In genomic region chr18:77353349-77353748, GRCh38 we compare ENCODE assay signal across 8 cellular contexts.
DNase-seq lines count a peak whose midpoint lies in the region; ATAC-seq, FAIRE-seq and TF ChIP-seq lines count a peak whose summit lies in the region.
"Not testable (repeated sequence)": the region's sequence is repeated elsewhere in the genome, so short reads cannot be mapped to it uniquely, and the experiment has no call there.

No MANE protein-coding gene starts in this region.

- H3K79me1 ChIP-seq in H1 (ENCODE audit: low read depth, low read length), result not testable (repeated sequence)

- not testable (repeated sequence) for H4K8ac ChIP-seq in H1 (ENCODE audit: extremely low read depth, insufficient read depth, low read length)

- not testable (repeated sequence) for H4K5ac ChIP-seq in H1 (ENCODE audit: insufficient read length, low read depth, low read length)

- ATAC-seq in DND-41 (ENCODE audit: insufficient read depth, low read depth), result not testable (repeated sequence)

- H2BK20ac ChIP-seq in H1 (ENCODE audit: low read length), result not testable (repeated sequence)

- H3K18ac ChIP-seq in H1 (ENCODE audit: extremely low read depth, low read length), result not testable (repeated sequence)

- H3K56ac ChIP-seq in H1 (replicated peaks; ENCODE audit: insufficient read length, low read depth, low read length), result not testable (repeated sequence)

- H4K20me1 ChIP-seq in DND-41 (ENCODE audit: insufficient read depth, low read length); H1 (replicated peaks in 1 of 2; ENCODE audit: control insufficient read depth in 1 of 2, insufficient read depth in 2 of 2, low read length in 2 of 2): not testable (repeated sequence)

- not testable (repeated sequence) for H3K4ac ChIP-seq in H1 (replicated peaks; ENCODE audit: insufficient read length, low read depth, low read length)

- peak; percentile 15 for DNase-seq in DND-41
- DNase-seq in HT-29 (ENCODE audit: low spot score), result peak; percentile 3
- DNase-seq in NCI-H146 (lab: John Stamatoyannopoulos, UW), result peak; percentile 22
- DNase-seq in NCI-H82 (lab: John Stamatoyannopoulos, UW), result peak; percentile 11
- DNase-seq in WERI-Rb-1, result peak; percentile 65
- DNase-seq in H1 (ENCODE audit: low read depth in 1 of 2, low spot score in 2 of 2), result peak; percentile 15 to 70
- peak; percentile 43 for DNase-seq in islet precursor cell
- peak; percentile 30 for DNase-seq in stimulated activated CD8-positive, alpha-beta memory T cell treated with anti-CD3 and anti-CD28 coated beads, Interleukin-4, amount 100 ng/mL, for 48 hours

- H3K4me2 ChIP-seq in DND-41 (ENCODE audit: insufficient read depth, low read length); H1 (ENCODE audit: insufficient read depth in 1 of 2, low read depth in 2 of 2, low read length in 2 of 2): not testable (repeated sequence)

- 74% methylated on average over 3 of the region's 3 CpGs; no CpG with 5 or more reads in 1 of the 2 experiments for WGBS in H1 (ENCODE audit: extremely low coverage in 1 of 2, insufficient coverage in 1 of 2, insufficient read length in 1 of 2, insufficient replicate concordance in 2 of 2, low coverage in 1 of 2, low lambda C conversion rate in 2 of 2, missing lambda C conversion rate in 1 of 2), 2 experiments

- not testable (repeated sequence) for H3K14ac ChIP-seq in H1 (ENCODE audit: insufficient read length)

- peak; percentile 50 to 53 for TF ChIP-seq RAD21 in H1 (IDR thresholded peaks at IDR 0.05 in 1 of 2, conservative IDR thresholded peaks at IDR 0.05 in 1 of 2; ENCODE audit: low read depth in 2 of 2, low read length in 2 of 2)

- FAIRE-seq in H1 (lab: Jason Lieb, UNC), result not testable (repeated sequence)

- H2AFZ ChIP-seq in DND-41 (ENCODE audit: low read depth, low read length), result not testable (repeated sequence)
- peak overlapping the region; percentile 85; the same call in 1 of the 2 replicates for H2AFZ ChIP-seq in H1 (ENCODE audit: low read length)

- POLR2A ChIA-PET in H1 (lab: Charles Lee; ENCODE audit: partially characterized antibody), result not testable (repeated sequence)

- H3K4me3 ChIP-seq in DND-41 (ENCODE audit: low read depth in 1 of 2, low read length in 2 of 2); WERI-Rb-1 (ENCODE audit: low read depth, low read length); H1 (ENCODE audit: extremely low read depth in 1 of 4, insufficient read depth in 2 of 4, low read depth in 3 of 4, low read length in 4 of 4): not testable (repeated sequence)

- H2BK120ac ChIP-seq in H1 (replicated peaks; ENCODE audit: low read depth, low read length), result not testable (repeated sequence)

- H3K9me3 ChIP-seq in DND-41 (ENCODE audit: insufficient read depth, low read length, severe bottlenecking); WERI-Rb-1 (ENCODE audit: severe bottlenecking); H1 (ENCODE audit: insufficient read depth in 2 of 2, low read depth in 1 of 2, low read length in 1 of 2): not testable (repeated sequence)

- not testable (repeated sequence) for H3K36me3 ChIP-seq in DND-41 (ENCODE audit: insufficient read depth, low read length); WERI-Rb-1; H1 (ENCODE audit: control insufficient read depth in 2 of 4, insufficient read depth in 4 of 4, low read length in 3 of 4)

- H3K9ac ChIP-seq in DND-41 (ENCODE audit: low read depth, low read length); H1 (replicated peaks in 1 of 4; ENCODE audit: extremely low read depth in 1 of 4, low read depth in 3 of 4, low read length in 3 of 4): not testable (repeated sequence)

- TF ChIP-seq EP300 in H1 (IDR thresholded peaks at IDR 0.05; ENCODE audit: borderline replicate concordance in 1 of 2, low read depth in 2 of 2, low read length in 2 of 2), result not testable (repeated sequence)

- TF ChIP-seq CTCF in DND-41 (IDR thresholded peaks at IDR 0.05; ENCODE audit: borderline replicate concordance, extremely low read depth, low read length, poor library complexity, severe bottlenecking) (peak; percentile 25), WERI-Rb-1 (IDR thresholded peaks at IDR 0.05; ENCODE audit: low read depth, low read length) (peak; percentile 43), H1 (IDR thresholded peaks at IDR 0.05; ENCODE audit: control extremely low read depth in 1 of 3, insufficient read depth in 1 of 3, low read depth in 1 of 3, low read length in 3 of 3) (peak; percentile 45 to 53 (median 47); a peak in 3 of 4 replicates)

- not testable (repeated sequence) for H3K27me3 ChIP-seq in DND-41 (ENCODE audit: insufficient read depth, low read length, poor library complexity); WERI-Rb-1 (ENCODE audit: insufficient read depth, low read depth, severe bottlenecking); H1 (replicated peaks in 1 of 4; ENCODE audit: control insufficient read depth in 3 of 4, extremely low read depth in 1 of 4, insufficient read depth in 3 of 4, low read length in 3 of 4)

- not testable (repeated sequence) for H2AK5ac ChIP-seq in H1 (ENCODE audit: low read depth, low read length)

- H3K23me2 ChIP-seq in H1 (ENCODE audit: low read depth, low read length), result not testable (repeated sequence)

- not testable (repeated sequence) for TF ChIP-seq POLR2A in H1 (IDR thresholded peaks at IDR 0.05; ENCODE audit: control extremely low read depth in 1 of 2, low read depth in 2 of 2, low read length in 2 of 2)

- not testable (repeated sequence) for H3K79me2 ChIP-seq in DND-41 (ENCODE audit: insufficient read depth, low read length); H1 (ENCODE audit: control insufficient read depth in 1 of 2, insufficient read depth in 2 of 2, low read length in 2 of 2)

- H2BK5ac ChIP-seq in H1 (ENCODE audit: low read depth, low read length), result not testable (repeated sequence)

- H4K91ac ChIP-seq in H1 (replicated peaks; ENCODE audit: insufficient read length, low read length), result peak overlapping the region; percentile 54

- H3K4me1 ChIP-seq in DND-41 (ENCODE audit: insufficient read depth, low read length); H1 (replicated peaks in 1 of 4; ENCODE audit: control insufficient read depth in 3 of 4, insufficient read depth in 4 of 4, low read length in 3 of 4): not testable (repeated sequence)

- H2BK15ac ChIP-seq in H1 (ENCODE audit: low read length), result not testable (repeated sequence)

- CTCF ChIA-PET in H1 (lab: Charles Lee; ENCODE audit: partially characterized antibody), result interaction anchor here (1.0 to 2.5 kb wide), 10 partner anchors 9 to 298 kb away, joined by 3 to 9 read pairs (median 4); no protein-coding TSS in a partner anchor

- H3K27ac ChIP-seq in DND-41 (ENCODE audit: low read length); WERI-Rb-1; H1 (ENCODE audit: low read depth, low read length): not testable (repeated sequence)

- H2BK12ac ChIP-seq in H1 (ENCODE audit: low read depth, low read length), result not testable (repeated sequence)

- H3K23ac ChIP-seq in H1 (ENCODE audit: insufficient read length), result not testable (repeated sequence)

Comparison
In these comparisons a context has a peak if more than half of its experiments do, and no peak if none do; other contexts are left out.
1. DNase-seq: peak in every context shown above with its lines; median percentile 65 in WERI-Rb-1; 43 in islet precursor cell; 42 in H1; 30 in stimulated activated CD8-positive, alpha-beta memory T cell treated with anti-CD3 and anti-CD28 coated beads, Interleukin-4, amount 100 ng/mL, for 48 hours; 22 in NCI-H146; 15 in DND-41; 11 in NCI-H82; 3 in HT-29.